ENCODE assay signal across 1 cellular context in the genomic region with DNA sequence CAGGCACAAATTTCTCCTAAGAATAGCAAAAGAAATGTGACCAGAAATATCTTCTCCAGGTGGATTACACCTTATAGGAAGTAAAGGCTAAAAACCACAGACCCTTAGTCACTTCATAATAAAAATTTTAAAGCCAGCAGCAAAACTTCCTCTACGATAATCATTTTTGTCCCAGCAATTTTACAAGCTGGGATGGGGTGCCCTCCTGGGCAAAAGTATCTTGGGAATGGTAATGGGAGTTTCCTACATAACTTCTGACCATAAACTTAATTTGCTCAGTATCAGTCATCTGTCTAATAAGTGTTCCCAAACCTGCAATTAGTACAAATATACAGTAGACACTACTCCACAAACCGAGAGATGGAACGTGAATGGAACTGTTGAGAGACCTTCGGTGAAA.
TF ChIP-seq lines count a peak whose summit lies in the region.

No MANE protein-coding gene starts in this region.

TF ChIP-seq in H1, 55 proteins besides CTCF, POLR2A, EP300 and RAD21:
- TF ChIP-seq SP4 (IDR thresholded peaks at IDR 0.05; ENCODE audit: low read length) (no peak), SIRT6 (IDR thresholded peaks at IDR 0.05; ENCODE audit: low read length) (no peak), BCL11A (IDR thresholded peaks at IDR 0.05; ENCODE audit: low read depth in 2 of 2, low read length in 2 of 2) (no peak), SRF (IDR thresholded peaks at IDR 0.05; ENCODE audit: low read depth, low read length) (no peak), RXRA (IDR thresholded peaks at IDR 0.05; ENCODE audit: insufficient read depth, low read depth, low read length) (no peak), SIN3A (conservative IDR thresholded peaks at IDR 0.05 in 1 of 2, IDR thresholded peaks at IDR 0.05 in 1 of 2; ENCODE audit: low read depth in 1 of 2, low read length in 2 of 2) (no peak), HDAC2 (IDR thresholded peaks at IDR 0.05; ENCODE audit: borderline replicate concordance in 1 of 2, low read depth in 2 of 2, low read length in 2 of 2) (no peak), POU5F1 (IDR thresholded peaks at IDR 0.05; ENCODE audit: low read depth, low read length) (no peak), SAP30 (IDR thresholded peaks at IDR 0.05; ENCODE audit: insufficient read depth, insufficient replicate concordance, low read length) (no peak)
- TF ChIP-seq, protein P1, sequence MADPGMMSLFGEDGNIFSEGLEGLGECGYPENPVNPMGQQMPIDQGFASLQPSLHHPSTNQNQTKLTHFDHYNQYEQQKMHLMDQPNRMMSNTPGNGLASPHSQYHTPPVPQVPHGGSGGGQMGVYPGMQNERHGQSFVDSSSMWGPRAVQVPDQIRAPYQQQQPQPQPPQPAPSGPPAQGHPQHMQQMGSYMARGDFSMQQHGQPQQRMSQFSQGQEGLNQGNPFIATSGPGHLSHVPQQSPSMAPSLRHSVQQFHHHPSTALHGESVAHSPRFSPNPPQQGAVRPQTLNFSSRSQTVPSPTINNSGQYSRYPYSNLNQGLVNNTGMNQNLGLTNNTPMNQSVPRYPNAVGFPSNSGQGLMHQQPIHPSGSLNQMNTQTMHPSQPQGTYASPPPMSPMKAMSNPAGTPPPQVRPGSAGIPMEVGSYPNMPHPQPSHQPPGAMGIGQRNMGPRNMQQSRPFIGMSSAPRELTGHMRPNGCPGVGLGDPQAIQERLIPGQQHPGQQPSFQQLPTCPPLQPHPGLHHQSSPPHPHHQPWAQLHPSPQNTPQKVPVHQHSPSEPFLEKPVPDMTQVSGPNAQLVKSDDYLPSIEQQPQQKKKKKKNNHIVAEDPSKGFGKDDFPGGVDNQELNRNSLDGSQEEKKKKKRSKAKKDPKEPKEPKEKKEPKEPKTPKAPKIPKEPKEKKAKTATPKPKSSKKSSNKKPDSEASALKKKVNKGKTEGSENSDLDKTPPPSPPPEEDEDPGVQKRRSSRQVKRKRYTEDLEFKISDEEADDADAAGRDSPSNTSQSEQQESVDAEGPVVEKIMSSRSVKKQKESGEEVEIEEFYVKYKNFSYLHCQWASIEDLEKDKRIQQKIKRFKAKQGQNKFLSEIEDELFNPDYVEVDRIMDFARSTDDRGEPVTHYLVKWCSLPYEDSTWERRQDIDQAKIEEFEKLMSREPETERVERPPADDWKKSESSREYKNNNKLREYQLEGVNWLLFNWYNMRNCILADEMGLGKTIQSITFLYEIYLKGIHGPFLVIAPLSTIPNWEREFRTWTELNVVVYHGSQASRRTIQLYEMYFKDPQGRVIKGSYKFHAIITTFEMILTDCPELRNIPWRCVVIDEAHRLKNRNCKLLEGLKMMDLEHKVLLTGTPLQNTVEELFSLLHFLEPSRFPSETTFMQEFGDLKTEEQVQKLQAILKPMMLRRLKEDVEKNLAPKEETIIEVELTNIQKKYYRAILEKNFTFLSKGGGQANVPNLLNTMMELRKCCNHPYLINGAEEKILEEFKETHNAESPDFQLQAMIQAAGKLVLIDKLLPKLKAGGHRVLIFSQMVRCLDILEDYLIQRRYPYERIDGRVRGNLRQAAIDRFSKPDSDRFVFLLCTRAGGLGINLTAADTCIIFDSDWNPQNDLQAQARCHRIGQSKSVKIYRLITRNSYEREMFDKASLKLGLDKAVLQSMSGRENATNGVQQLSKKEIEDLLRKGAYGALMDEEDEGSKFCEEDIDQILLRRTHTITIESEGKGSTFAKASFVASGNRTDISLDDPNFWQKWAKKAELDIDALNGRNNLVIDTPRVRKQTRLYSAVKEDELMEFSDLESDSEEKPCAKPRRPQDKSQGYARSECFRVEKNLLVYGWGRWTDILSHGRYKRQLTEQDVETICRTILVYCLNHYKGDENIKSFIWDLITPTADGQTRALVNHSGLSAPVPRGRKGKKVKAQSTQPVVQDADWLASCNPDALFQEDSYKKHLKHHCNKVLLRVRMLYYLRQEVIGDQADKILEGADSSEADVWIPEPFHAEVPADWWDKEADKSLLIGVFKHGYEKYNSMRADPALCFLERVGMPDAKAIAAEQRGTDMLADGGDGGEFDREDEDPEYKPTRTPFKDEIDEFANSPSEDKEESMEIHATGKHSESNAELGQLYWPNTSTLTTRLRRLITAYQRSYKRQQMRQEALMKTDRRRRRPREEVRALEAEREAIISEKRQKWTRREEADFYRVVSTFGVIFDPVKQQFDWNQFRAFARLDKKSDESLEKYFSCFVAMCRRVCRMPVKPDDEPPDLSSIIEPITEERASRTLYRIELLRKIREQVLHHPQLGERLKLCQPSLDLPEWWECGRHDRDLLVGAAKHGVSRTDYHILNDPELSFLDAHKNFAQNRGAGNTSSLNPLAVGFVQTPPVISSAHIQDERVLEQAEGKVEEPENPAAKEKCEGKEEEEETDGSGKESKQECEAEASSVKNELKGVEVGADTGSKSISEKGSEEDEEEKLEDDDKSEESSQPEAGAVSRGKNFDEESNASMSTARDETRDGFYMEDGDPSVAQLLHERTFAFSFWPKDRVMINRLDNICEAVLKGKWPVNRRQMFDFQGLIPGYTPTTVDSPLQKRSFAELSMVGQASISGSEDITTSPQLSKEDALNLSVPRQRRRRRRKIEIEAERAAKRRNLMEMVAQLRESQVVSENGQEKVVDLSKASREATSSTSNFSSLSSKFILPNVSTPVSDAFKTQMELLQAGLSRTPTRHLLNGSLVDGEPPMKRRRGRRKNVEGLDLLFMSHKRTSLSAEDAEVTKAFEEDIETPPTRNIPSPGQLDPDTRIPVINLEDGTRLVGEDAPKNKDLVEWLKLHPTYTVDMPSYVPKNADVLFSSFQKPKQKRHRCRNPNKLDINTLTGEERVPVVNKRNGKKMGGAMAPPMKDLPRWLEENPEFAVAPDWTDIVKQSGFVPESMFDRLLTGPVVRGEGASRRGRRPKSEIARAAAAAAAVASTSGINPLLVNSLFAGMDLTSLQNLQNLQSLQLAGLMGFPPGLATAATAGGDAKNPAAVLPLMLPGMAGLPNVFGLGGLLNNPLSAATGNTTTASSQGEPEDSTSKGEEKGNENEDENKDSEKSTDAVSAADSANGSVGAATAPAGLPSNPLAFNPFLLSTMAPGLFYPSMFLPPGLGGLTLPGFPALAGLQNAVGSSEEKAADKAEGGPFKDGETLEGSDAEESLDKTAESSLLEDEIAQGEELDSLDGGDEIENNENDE (IDR thresholded peaks at IDR 0.05; ENCODE audit: insufficient replicate concordance, low read length), result no peak
- TF ChIP-seq, protein P2, sequence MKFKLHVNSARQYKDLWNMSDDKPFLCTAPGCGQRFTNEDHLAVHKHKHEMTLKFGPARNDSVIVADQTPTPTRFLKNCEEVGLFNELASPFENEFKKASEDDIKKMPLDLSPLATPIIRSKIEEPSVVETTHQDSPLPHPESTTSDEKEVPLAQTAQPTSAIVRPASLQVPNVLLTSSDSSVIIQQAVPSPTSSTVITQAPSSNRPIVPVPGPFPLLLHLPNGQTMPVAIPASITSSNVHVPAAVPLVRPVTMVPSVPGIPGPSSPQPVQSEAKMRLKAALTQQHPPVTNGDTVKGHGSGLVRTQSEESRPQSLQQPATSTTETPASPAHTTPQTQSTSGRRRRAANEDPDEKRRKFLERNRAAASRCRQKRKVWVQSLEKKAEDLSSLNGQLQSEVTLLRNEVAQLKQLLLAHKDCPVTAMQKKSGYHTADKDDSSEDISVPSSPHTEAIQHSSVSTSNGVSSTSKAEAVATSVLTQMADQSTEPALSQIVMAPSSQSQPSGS (IDR thresholded peaks at IDR 0.05; ENCODE audit: low read length), result no peak
- TF ChIP-seq, protein P3, sequence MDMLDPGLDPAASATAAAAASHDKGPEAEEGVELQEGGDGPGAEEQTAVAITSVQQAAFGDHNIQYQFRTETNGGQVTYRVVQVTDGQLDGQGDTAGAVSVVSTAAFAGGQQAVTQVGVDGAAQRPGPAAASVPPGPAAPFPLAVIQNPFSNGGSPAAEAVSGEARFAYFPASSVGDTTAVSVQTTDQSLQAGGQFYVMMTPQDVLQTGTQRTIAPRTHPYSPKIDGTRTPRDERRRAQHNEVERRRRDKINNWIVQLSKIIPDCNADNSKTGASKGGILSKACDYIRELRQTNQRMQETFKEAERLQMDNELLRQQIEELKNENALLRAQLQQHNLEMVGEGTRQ (IDR thresholded peaks at IDR 0.05; ENCODE audit: low read length), result no peak
